ENCODE assay signal across 1 cellular context in the genomic region with DNA sequence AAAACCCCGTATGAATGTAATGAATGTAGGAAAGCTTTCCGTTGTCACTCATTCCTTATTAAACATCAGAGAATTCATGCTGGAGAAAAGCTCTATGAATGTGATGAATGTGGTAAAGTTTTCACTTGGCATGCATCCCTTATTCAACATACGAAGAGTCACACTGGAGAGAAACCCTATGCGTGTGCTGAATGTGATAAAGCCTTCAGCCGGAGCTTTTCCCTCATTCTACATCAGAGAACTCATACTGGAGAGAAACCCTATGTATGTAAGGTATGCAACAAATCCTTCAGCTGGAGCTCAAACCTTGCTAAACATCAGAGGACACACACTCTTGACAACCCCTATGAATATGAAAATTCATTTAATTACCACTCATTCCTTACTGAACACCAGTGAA.
TF ChIP-seq lines count a peak whose summit lies in the region.

No MANE protein-coding gene starts in this region.

TF ChIP-seq in GM23338, 12 proteins besides CTCF, POLR2A, EP300 and RAD21 (continued from another document):
- TF ChIP-seq CREB1 (CRISPR knock-in tag; IDR thresholded peaks at IDR 0.05; ENCODE audit: low read depth), result no peak
- no peak for TF ChIP-seq EZH2 (IDR thresholded peaks at IDR 0.05; ENCODE audit: low read depth, unreplicated experiment)
